In genomic region chr1:8053878-8054567, GRCh38 we compare ENCODE assay signal across 18 cellular contexts. TPM values are rescaled to one million over a fixed set of nuclear protein-coding genes. Genes with fewer than 3 reads are reported as not detected.
DNase-seq lines count a peak whose midpoint lies in the region; ATAC-seq and TF ChIP-seq lines count a peak whose summit lies in the region.
"Had no signal": no experiment of that assay in that cellular context is flagged by ENCODE, and none has a peak within 500 bp of the region (broad histone marks: within the 10 kb centered on the region; RNA-seq: fewer than 3 reads in every experiment).

No MANE protein-coding gene starts in this region.

- TF ChIP-seq CTCF in Panc1 (IDR thresholded peaks at IDR 0.05) (no peak), thyroid gland (IDR thresholded peaks at IDR 0.05) (no peak)

- H3K4me3 ChIP-seq in Panc1 (ENCODE audit: low read depth in 2 of 2, low read length in 2 of 2): no peak overlapping the region
- H3K4me3 ChIP-seq in thyroid gland (replicated peaks in 1 of 3): no peak overlapping the region
- H3K4me3 ChIP-seq: GM23248, HAP-1 had no signal

- DNase-seq in Daoy (ENCODE audit: low read depth) (peak; percentile 28), Panc1 (ENCODE audit: low read depth, low spot score) (no peak), left lobe of liver (ENCODE audit: low spot score) (no peak), thyroid gland (peak in 1 of 2 donors; percentile 25), putamen (ENCODE audit: low spot score) (no peak), A172 (ENCODE audit: low spot score) (no peak)
- DNase-seq: CD8-positive, alpha-beta T cell; DND-41; GM23248; NCI-H1105; NCI-H2029 treated with DMSO at 0.1 percent for 48 hours; NCI-H226; NCI-H510A treated with DMSO at 0.1 percent for 48 hours; NCI-H748 treated with DMSO at 0.1 percent for 48 hours had no signal

- H3K27me3 ChIP-seq in Panc1 (ENCODE audit: control insufficient read depth, insufficient read depth, low read length) (no peaks in the 10 kb centered on the region), thyroid gland (no peaks in the 10 kb centered on the region)

- no peak for TF ChIP-seq POLR2A in thyroid gland (IDR thresholded peaks at IDR 0.05)

- H3K36me3 ChIP-seq in Panc1 (ENCODE audit: control insufficient read depth, insufficient read depth, low read length): no peaks in the 10 kb centered on the region
- H3K36me3 ChIP-seq in thyroid gland: no peaks in the 10 kb centered on the region
- H3K36me3 ChIP-seq: HAP-1 had no signal

- ATAC-seq in Panc1: no peak
- peak; percentile 44 for ATAC-seq in left lobe of liver
- ATAC-seq in esophagus mucosa: no peak
- ATAC-seq: CD8-positive, alpha-beta T cell; SK-N-SH treated with all-trans-retinoic acid at 6 μM for 48 hours had no signal

- in situ Hi-C loops in Panc1 (cut with HindIII; ENCODE audit: low pct_unique_long_range_greater_than_20kb, low sequenced_read_pairs): no loop called here

- intact Hi-C loops in Panc1 (cut with micrococcal nuclease; ENCODE audit: unreplicated experiment): no loop called here
- intact Hi-C loops in thyroid gland (cut with DNase I): no loop called here

- H3K27ac ChIP-seq in Panc1 (ENCODE audit: low read length): peak overlapping the region; percentile 99
- H3K27ac ChIP-seq in thyroid gland: peak overlapping the region; percentile 34 to 63 (median 55)
- H3K27ac ChIP-seq: GM23248, KMS-11 had no signal

- POLR2A ChIA-PET in Panc1 (lab: Charles Lee): interaction anchor here (0.7 kb wide), 1 partner anchor 222 kb away, joined by 10 read pairs; no protein-coding TSS in a partner anchor

- 74 to 78% methylated on average over 5 of the region's 5 CpGs for WGBS in thyroid gland, 2 donors

- CTCF ChIA-PET in Panc1 (lab: Charles Lee): interaction anchor here (0.6 kb wide), 2 partner anchors 39 to 243 kb away, joined by 6 to 7 read pairs; no protein-coding TSS in a partner anchor

- BruUV-seq in Panc1 (replicated peaks; lab: Mats Ljungman, UMichigan): no TSS peak

- no peaks in the 10 kb centered on the region for H3K9me3 ChIP-seq in Panc1 (ENCODE audit: control insufficient read depth, insufficient read depth, low read depth, low read length)
- H3K9me3 ChIP-seq in thyroid gland: no peaks in the 10 kb centered on the region
- H3K9me3 ChIP-seq: HAP-1 had no signal

- H3K4me1 ChIP-seq in Panc1 (ENCODE audit: control insufficient read depth, insufficient read depth, low read length) (peaks cover 36% of the 10 kb centered on the region), thyroid gland (peaks cover 5 to 16% of the 10 kb centered on the region in 2 donors)
- H3K4me1 ChIP-seq: HAP-1 had no signal

RNA-seq across cellular contexts. Expression of gene ERRFI1, which starts 27.9 kb away (rescaled TPM):
- 81.0 and 95.0 TPM in 2 replicates for total RNA-seq in Daoy (2014; rRNA removed; shearing (Covaris generic))
- total RNA-seq in Panc1 (2021; ENCODE audit: unreplicated experiment) (299 TPM), left lobe of liver (316 TPM), thyroid gland (100 to 1,000 TPM in 2 of 4 donors, 10 to 100 TPM in 2; 59.9 to 133 (median 85.0) TPM), esophagus mucosa (25.4 TPM)
- polyA plus RNA-seq in Panc1 (2012; ENCODE audit: insufficient read length): 276 TPM
- total RNA-seq in A172 (2014; rRNA removed; shearing (Covaris generic)): 92.1 and 100 TPM in 2 replicates
